26 cellular contexts compared by ENCODE assay signal in the genomic region with DNA sequence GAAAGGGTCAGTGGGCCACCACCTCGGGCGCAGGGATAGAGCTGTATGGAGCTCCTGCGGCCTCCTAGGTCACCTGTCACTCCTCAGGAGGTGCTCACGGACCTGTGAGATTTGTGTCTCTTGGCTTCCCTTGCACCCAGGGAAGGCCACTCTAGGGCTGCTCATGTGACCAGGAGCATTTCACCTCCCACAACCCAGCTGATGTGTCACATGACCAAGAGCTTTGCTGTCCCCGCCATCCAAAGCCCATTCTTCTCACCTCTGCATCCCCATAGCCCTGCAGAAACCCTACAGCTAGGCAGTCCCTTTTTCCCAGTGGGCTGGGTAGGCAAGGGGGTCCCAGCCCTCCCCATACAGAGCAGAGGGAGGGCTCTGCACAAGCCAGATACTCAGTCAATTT.
"Had no signal": no experiment of that assay in that cellular context is flagged by ENCODE, and none has a peak within 500 bp of the region (broad histone marks: within the 10 kb centered on the region; RNA-seq: fewer than 3 reads in every experiment).

No MANE protein-coding gene starts in this region.

- ATAC-seq: effector memory CD8-positive, alpha-beta T cell; left lung; naive thymus-derived CD4-positive, alpha-beta T cell; pancreas; right lobe of liver; stimulated activated memory B cell treated with anti-CD40 and anti-IgM and Interleukin-4, amounts not matched to agents 10 μg/mL and 1 μg/mL and 100 μg/mL, for 72 hours; stimulated activated naive CD8-positive, alpha-beta T cell treated with anti-CD3 and anti-CD28 coated beads, Interleukin-15, Interleukin-2, amounts not matched to agents 100 U/mL and 50 U/mL, for 24 hours had no signal

- H3K27ac Mint-ChIP-seq: effector memory CD8-positive, alpha-beta T cell; naive thymus-derived CD4-positive, alpha-beta T cell; stimulated activated memory B cell treated with anti-CD40 and anti-IgM and Interleukin-4, amounts not matched to agents 10 μg/mL and 1 μg/mL and 100 μg/mL, for 72 hours had no signal

- H3K27me3 ChIP-seq: esophagus squamous epithelium, hepatocyte, left lung, neutrophil, pancreas, right lobe of liver, testis, tibial artery, upper lobe of left lung, uterus had no signal

- H3K4me1 ChIP-seq: esophagus squamous epithelium, left lung, pancreas, right lobe of liver, testis, tibial artery, upper lobe of left lung, uterus had no signal

- H3K27ac ChIP-seq: esophagus squamous epithelium, hepatocyte, left lung, neutrophil, pancreas, right lobe of liver, testis, tibial artery, upper lobe of left lung, uterus had no signal

- H3K4me3 ChIP-seq: esophagus squamous epithelium, hepatocyte, left lung, pancreas, right lobe of liver, testis, tibial artery, upper lobe of left lung, uterus had no signal

- H3K36me3 Mint-ChIP-seq: naive thymus-derived CD4-positive, alpha-beta T cell; stimulated activated memory B cell treated with anti-CD40 and anti-IgM and Interleukin-4, amounts not matched to agents 10 μg/mL and 1 μg/mL and 100 μg/mL, for 72 hours had no signal

- H3K9me3 Mint-ChIP-seq: naive thymus-derived CD4-positive, alpha-beta T cell had no signal

- FAIRE-seq: endometrium, kidney, pancreas had no signal

- H3K4me3 Mint-ChIP-seq: effector memory CD8-positive, alpha-beta T cell; naive thymus-derived CD4-positive, alpha-beta T cell; stimulated activated memory B cell treated with anti-CD40 and anti-IgM and Interleukin-4, amounts not matched to agents 10 μg/mL and 1 μg/mL and 100 μg/mL, for 72 hours had no signal

- H3K4me1 Mint-ChIP-seq: stimulated activated memory B cell treated with anti-CD40 and anti-IgM and Interleukin-4, amounts not matched to agents 10 μg/mL and 1 μg/mL and 100 μg/mL, for 72 hours had no signal

- DNase-seq: cerebellar nuclear complex; cortex of kidney; effector memory CD8-positive, alpha-beta T cell; erythroblast; esophagus squamous epithelium; foreskin melanocyte; head of caudate nucleus; kidney; mesenchymal stem cell; midbrain; naive thymus-derived CD4-positive, alpha-beta T cell; retina; right lobe of liver; stimulated activated CD4-positive, alpha-beta T cell treated with anti-CD3 and anti-CD28 coated beads, Interleukin-4, amount 100 ng/mL, for 4 hours; stimulated activated naive CD8-positive, alpha-beta T cell treated with anti-CD3 and anti-CD28 coated beads, Interleukin-15, Interleukin-2, amounts not matched to agents 100 U/mL and 50 U/mL, for 24 hours; substantia nigra; testis; tibial artery; upper lobe of left lung; uterus had no signal

- H3K9me3 ChIP-seq: esophagus squamous epithelium, left lung, neutrophil, pancreas, right lobe of liver, testis, tibial artery, upper lobe of left lung, uterus had no signal

- H3K27me3 Mint-ChIP-seq: naive thymus-derived CD4-positive, alpha-beta T cell; stimulated activated memory B cell treated with anti-CD40 and anti-IgM and Interleukin-4, amounts not matched to agents 10 μg/mL and 1 μg/mL and 100 μg/mL, for 72 hours had no signal

- H3K36me3 ChIP-seq: esophagus squamous epithelium, left lung, neutrophil, pancreas, right lobe of liver, tibial artery, upper lobe of left lung, uterus had no signal
